2 cellular contexts compared by ENCODE assay signal in the genomic region with DNA sequence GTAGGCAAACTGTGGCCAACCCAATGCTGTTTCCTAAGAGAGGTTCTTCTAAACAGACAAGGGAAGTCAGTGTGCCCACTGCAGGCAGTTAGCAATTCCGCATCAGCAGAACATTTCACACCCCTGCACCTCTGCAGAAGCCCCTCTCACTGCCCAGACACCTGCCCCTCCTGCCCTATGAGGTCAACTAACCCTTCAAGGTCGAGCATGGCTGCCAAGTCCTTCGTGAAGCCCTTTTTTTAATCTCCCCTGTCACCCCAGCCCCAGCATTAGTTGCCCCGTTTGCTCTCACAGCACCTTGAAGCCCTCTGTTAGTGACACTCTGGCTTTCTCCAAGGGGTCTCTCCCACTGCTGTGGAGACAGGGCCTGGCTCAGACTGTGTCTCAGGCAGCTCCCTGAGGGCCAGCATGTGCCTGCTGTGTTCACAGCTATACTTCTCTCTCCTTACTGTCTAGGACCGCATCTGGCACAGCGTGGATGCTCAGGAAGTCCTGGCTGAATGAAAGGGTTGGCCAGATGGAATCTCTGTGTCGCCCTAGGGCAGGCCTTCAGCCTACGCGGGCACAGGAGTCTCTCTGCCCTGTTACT.
TF ChIP-seq lines count a peak whose summit lies in the region.

No MANE protein-coding gene starts in this region.

TF ChIP-seq in GM23338, 12 proteins besides CTCF, POLR2A, EP300 and RAD21 (continues in another document):
- no peak for TF ChIP-seq POLR2AphosphoS5 (IDR thresholded peaks at IDR 0.05; ENCODE audit: low read depth)
- TF ChIP-seq, protein P1, sequence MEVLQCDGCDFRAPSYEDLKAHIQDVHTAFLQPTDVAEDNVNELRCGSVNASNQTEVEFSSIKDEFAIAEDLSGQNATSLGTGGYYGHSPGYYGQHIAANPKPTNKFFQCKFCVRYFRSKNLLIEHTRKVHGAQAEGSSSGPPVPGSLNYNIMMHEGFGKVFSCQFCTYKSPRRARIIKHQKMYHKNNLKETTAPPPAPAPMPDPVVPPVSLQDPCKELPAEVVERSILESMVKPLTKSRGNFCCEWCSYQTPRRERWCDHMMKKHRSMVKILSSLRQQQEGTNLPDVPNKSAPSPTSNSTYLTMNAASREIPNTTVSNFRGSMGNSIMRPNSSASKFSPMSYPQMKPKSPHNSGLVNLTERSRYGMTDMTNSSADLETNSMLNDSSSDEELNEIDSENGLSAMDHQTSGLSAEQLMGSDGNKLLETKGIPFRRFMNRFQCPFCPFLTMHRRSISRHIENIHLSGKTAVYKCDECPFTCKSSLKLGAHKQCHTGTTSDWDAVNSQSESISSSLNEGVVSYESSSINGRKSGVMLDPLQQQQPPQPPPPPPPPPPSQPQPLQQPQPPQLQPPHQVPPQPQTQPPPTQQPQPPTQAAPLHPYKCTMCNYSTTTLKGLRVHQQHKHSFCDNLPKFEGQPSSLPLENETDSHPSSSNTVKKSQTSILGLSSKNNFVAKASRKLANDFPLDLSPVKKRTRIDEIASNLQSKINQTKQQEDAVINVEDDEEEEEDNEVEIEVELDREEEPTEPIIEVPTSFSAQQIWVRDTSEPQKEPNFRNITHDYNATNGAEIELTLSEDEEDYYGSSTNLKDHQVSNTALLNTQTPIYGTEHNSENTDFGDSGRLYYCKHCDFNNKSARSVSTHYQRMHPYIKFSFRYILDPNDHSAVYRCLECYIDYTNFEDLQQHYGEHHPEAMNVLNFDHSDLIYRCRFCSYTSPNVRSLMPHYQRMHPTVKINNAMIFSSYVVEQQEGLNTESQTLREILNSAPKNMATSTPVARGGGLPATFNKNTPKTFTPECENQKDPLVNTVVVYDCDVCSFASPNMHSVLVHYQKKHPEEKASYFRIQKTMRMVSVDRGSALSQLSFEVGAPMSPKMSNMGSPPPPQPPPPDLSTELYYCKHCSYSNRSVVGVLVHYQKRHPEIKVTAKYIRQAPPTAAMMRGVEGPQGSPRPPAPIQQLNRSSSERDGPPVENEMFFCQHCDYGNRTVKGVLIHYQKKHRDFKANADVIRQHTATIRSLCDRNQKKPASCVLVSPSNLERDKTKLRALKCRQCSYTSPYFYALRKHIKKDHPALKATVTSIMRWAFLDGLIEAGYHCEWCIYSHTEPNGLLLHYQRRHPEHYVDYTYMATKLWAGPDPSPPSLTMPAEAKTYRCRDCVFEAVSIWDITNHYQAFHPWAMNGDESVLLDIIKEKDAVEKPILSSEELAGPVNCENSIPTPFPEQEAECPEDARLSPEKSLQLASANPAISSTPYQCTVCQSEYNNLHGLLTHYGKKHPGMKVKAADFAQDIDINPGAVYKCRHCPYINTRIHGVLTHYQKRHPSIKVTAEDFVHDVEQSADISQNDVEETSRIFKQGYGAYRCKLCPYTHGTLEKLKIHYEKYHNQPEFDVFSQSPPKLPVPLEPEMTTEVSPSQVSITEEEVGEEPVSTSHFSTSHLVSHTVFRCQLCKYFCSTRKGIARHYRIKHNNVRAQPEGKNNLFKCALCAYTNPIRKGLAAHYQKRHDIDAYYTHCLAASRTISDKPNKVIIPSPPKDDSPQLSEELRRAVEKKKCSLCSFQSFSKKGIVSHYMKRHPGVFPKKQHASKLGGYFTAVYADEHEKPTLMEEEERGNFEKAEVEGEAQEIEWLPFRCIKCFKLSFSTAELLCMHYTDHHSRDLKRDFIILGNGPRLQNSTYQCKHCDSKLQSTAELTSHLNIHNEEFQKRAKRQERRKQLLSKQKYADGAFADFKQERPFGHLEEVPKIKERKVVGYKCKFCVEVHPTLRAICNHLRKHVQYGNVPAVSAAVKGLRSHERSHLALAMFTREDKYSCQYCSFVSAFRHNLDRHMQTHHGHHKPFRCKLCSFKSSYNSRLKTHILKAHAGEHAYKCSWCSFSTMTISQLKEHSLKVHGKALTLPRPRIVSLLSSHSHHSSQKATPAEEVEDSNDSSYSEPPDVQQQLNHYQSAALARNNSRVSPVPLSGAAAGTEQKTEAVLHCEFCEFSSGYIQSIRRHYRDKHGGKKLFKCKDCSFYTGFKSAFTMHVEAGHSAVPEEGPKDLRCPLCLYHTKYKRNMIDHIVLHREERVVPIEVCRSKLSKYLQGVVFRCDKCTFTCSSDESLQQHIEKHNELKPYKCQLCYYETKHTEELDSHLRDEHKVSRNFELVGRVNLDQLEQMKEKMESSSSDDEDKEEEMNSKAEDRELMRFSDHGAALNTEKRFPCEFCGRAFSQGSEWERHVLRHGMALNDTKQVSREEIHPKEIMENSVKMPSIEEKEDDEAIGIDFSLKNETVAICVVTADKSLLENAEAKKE (CRISPR knock-in tag; IDR thresholded peaks at IDR 0.05) = no peak
- TF ChIP-seq EZH2 (IDR thresholded peaks at IDR 0.05; ENCODE audit: low read depth, unreplicated experiment) = no peak
- no peak for TF ChIP-seq CREB1 (CRISPR knock-in tag; IDR thresholded peaks at IDR 0.05; ENCODE audit: low read depth)
- TF ChIP-seq, protein P2, sequence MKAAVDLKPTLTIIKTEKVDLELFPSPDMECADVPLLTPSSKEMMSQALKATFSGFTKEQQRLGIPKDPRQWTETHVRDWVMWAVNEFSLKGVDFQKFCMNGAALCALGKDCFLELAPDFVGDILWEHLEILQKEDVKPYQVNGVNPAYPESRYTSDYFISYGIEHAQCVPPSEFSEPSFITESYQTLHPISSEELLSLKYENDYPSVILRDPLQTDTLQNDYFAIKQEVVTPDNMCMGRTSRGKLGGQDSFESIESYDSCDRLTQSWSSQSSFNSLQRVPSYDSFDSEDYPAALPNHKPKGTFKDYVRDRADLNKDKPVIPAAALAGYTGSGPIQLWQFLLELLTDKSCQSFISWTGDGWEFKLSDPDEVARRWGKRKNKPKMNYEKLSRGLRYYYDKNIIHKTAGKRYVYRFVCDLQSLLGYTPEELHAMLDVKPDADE (IDR thresholded peaks at IDR 0.05) = no peak
- TF ChIP-seq ZNF331 (CRISPR knock-in tag; IDR thresholded peaks at IDR 0.05; ENCODE audit: low read depth) = no peak
- TF ChIP-seq NANOG (IDR thresholded peaks at IDR 0.05; ENCODE audit: borderline replicate concordance) = no peak
- no peak for TF ChIP-seq EZH2phosphoT487 (IDR thresholded peaks at IDR 0.05; ENCODE audit: unreplicated experiment)
- TF ChIP-seq STAT1 (IDR thresholded peaks at IDR 0.05; ENCODE audit: unreplicated experiment) = no peak
- no peak for TF ChIP-seq ZNF114 (CRISPR knock-in tag; IDR thresholded peaks at IDR 0.05)
- no peak for TF ChIP-seq JUNB (IDR thresholded peaks at IDR 0.05; ENCODE audit: unreplicated experiment)

TF ChIP-seq in H1, 55 proteins besides CTCF, POLR2A, EP300 and RAD21:
- TF ChIP-seq KDM4A (IDR thresholded peaks at IDR 0.05; ENCODE audit: low read depth, low read length, severe bottlenecking) (no peak), SRF (IDR thresholded peaks at IDR 0.05; ENCODE audit: low read depth, low read length) (no peak), CHD1 (IDR thresholded peaks at IDR 0.05; ENCODE audit: low read depth, low read length) (no peak)
